25 cellular contexts compared by ENCODE assay signal in the genomic region with DNA sequence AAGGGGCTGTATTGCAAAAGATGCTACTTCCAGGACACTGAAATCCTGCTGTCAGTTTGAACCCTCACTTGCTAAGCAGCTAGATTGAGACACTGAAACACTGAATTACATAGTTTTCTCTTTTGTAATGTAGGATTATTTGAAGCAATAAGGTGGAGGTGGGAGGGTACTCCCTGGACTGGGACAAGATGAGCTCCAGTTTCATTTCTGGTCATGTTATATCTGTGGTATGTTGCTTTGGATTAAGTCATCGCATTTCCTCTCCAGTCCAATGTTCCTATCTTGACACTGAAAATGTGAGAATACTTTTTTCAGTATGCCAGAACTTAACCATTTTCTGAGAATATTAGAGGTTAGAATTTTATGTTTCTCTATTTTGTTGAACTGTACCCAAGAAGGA.
"Had no signal": no experiment of that assay in that cellular context is flagged by ENCODE, and none has a peak within 500 bp of the region (broad histone marks: within the 10 kb centered on the region; RNA-seq: fewer than 3 reads in every experiment).

No MANE protein-coding gene starts in this region.

- H3K4me3 ChIP-seq: cardiac muscle cell, coronary artery, dorsolateral prefrontal cortex, heart left ventricle, suprapubic skin, tibial nerve had no signal

- H3K36me3 ChIP-seq: cardiac muscle cell, heart left ventricle, suprapubic skin, tibial nerve had no signal

- DNase-seq: activated CD4-positive, alpha-beta memory T cell treated with anti-CD3 and anti-CD28 coated beads for 36 hours; activated CD4-positive, alpha-beta T cell treated with anti-CD3 and anti-CD28 coated beads, Interleukin-2, amount 10 ng/mL, durations not matched to agents 24 days and 14 days; activated CD4-positive, CD25-positive, alpha-beta regulatory T cell treated with anti-CD3 and anti-CD28 coated beads, Interleukin-2, amount 50 U/mL, for 72 hours; activated CD8-positive, alpha-beta memory T cell treated with anti-CD3 and anti-CD28 coated beads, Interleukin-2, amount 50 U/mL, for 4 hours; activated gamma-delta T cell; activated naive CD8-positive, alpha-beta T cell treated with anti-CD3 and anti-CD28 coated beads, Interleukin-2, amount 50 U/mL, for 24 hours; activated T-cell treated with anti-CD3 and anti-CD28 coated beads, Interleukin-2, amount 50 U/mL, for 1 hour; cerebellar nuclear complex; dorsolateral prefrontal cortex; effector memory CD4-positive, alpha-beta T cell; erythroblast; heart left ventricle; hypothalamus; naive thymus-derived CD8-positive, alpha-beta T cell; posterior cingulate gyrus; right cardiac atrium; stimulated activated CD4-positive, alpha-beta T cell treated with anti-CD3 and anti-CD28 coated beads, Interleukin-15, amount 100 ng/mL, for 24 hours; stimulated activated CD4-positive, alpha-beta T cell treated with anti-CD3 and anti-CD28 coated beads, Interleukin-2, amount 100 ng/mL, for 24 hours; stimulated activated naive CD4-positive, alpha-beta T cell; T-helper 17 cell; T1000 had no signal

- ATAC-seq: activated naive CD8-positive, alpha-beta T cell treated with anti-CD3 and anti-CD28 coated beads, Interleukin-2, amount 50 U/mL, for 24 hours; heart left ventricle; naive thymus-derived CD8-positive, alpha-beta T cell; right cardiac atrium; T-helper 17 cell had no signal

- H3K27me3 ChIP-seq: dorsolateral prefrontal cortex, tibial nerve had no signal

- H3K27ac ChIP-seq: cardiac muscle cell, coronary artery, dorsolateral prefrontal cortex, heart left ventricle, suprapubic skin, tibial nerve had no signal

- H3K4me1 ChIP-seq: heart left ventricle, suprapubic skin had no signal
